35 cellular contexts compared by ENCODE assay signal in genomic region chr6:84862843-84863242, GRCh38.
A peak's percentile ranks its signal among the peaks of the same experiment; 100 is the strongest.
DNase-seq lines count a peak whose midpoint lies in the region; ATAC-seq, FAIRE-seq and TF ChIP-seq lines count a peak whose summit lies in the region.
"Had no signal": no experiment of that assay in that cellular context is flagged by ENCODE, and none has a peak within 500 bp of the region (broad histone marks: within the 10 kb centered on the region; RNA-seq: fewer than 3 reads in every experiment).

No MANE protein-coding gene starts in this region.

- in situ Hi-C loops in HepG2 (cut with HindIII; ENCODE audit: extremely low pct_ligation_motif_present, low pct_unique_long_range_greater_than_20kb) = no loop called here

- no TSS peak for BruUV-seq in HepG2 (replicated peaks; lab: Mats Ljungman, UMichigan)

- no peak overlapping the region for H3K27ac Mint-ChIP-seq in activated CD4-positive, alpha-beta T cell treated with anti-CD3 and anti-CD28 coated beads, Interleukin-2, amount 10 ng/mL, durations not matched to agents 24 days and 14 days
- no peak overlapping the region for H3K27ac Mint-ChIP-seq in mesothelial cell of epicardium
- H3K27ac Mint-ChIP-seq: B cell; CD14-positive monocyte; CD4-positive, alpha-beta memory T cell; CD4-positive, alpha-beta T cell; CD4-positive, CD25-positive, alpha-beta regulatory T cell; CD8-positive, alpha-beta memory T cell; CD8-positive, alpha-beta T cell had no signal

- POLR2A ChIA-PET in HepG2 (lab: Yijun Ruan, JAX) = no interaction called here

- no peak overlapping the region for H3K9ac ChIP-seq in liver (ENCODE audit: low read depth in 1 of 2, low read length in 2 of 2)
- no peak overlapping the region for H3K9ac ChIP-seq in HepG2 (ENCODE audit: insufficient read depth, low read depth, low read length)
- H3K9ac ChIP-seq: BLaER1; BLaER1 treated with 17β-estradiol and CSF1 and Interleukin-3, amounts not matched to agents 10 nM and 100 nM had no signal

- no peaks in the 10 kb centered on the region for H3K79me2 ChIP-seq in HepG2 (ENCODE audit: insufficient read depth, low read length)

- H3K4me2 ChIP-seq in HepG2 (ENCODE audit: low read depth, low read length) = no peak overlapping the region
- H3K4me2 ChIP-seq: A549; BLaER1; BLaER1 treated with 17β-estradiol and CSF1 and Interleukin-3, amounts not matched to agents 10 nM and 100 nM had no signal

- TF ChIP-seq RAD21 in liver (IDR thresholded peaks at IDR 0.05) (no peak), HepG2 (CRISPR knock-in tag; IDR thresholded peaks at IDR 0.05) (no peak)

- H3K36me3 ChIP-seq in liver (ENCODE audit: control insufficient read depth in 4 of 4, insufficient read depth in 3 of 4, low read depth in 1 of 4, low read length in 3 of 4) (no peaks in the 10 kb centered on the region), HepG2 (replicated peaks in 1 of 2; ENCODE audit: control insufficient read depth in 1 of 2, insufficient read depth in 2 of 2, low read length in 2 of 2) (no peaks in the 10 kb centered on the region)
- H3K36me3 ChIP-seq: BE2C; BLaER1; BLaER1 treated with 17β-estradiol and CSF1 and Interleukin-3, amounts not matched to agents 10 nM and 100 nM had no signal

- H3K4me3 ChIP-seq in liver (ENCODE audit: low read depth in 1 of 3, low read length in 3 of 3) (no peak overlapping the region), HepG2 (replicated peaks in 1 of 3; ENCODE audit: insufficient read depth in 1 of 3, low read depth in 2 of 3, low read length in 3 of 3) (no peak overlapping the region)
- H3K4me3 ChIP-seq: A549; BLaER1; BLaER1 treated with 17β-estradiol and CSF1 and Interleukin-3, amounts not matched to agents 10 nM and 100 nM had no signal

- H4K20me1 ChIP-seq in HepG2 (ENCODE audit: insufficient read depth, low read length) = no peaks in the 10 kb centered on the region
- H4K20me1 ChIP-seq: BLaER1; BLaER1 treated with 17β-estradiol and CSF1 and Interleukin-3, amounts not matched to agents 10 nM and 100 nM had no signal

- H3K27me3 ChIP-seq in liver (ENCODE audit: control insufficient read depth in 4 of 4, insufficient read depth in 4 of 4, low read length in 3 of 4) (no peaks in the 10 kb centered on the region), HepG2 (ENCODE audit: control insufficient read depth in 1 of 2, insufficient read depth in 2 of 2, low read length in 2 of 2) (no peaks in the 10 kb centered on the region)
- H3K27me3 ChIP-seq: BE2C; BLaER1; BLaER1 treated with 17β-estradiol and CSF1 and Interleukin-3, amounts not matched to agents 10 nM and 100 nM had no signal

- H3K4me1 Mint-ChIP-seq in activated CD4-positive, alpha-beta T cell treated with anti-CD3 and anti-CD28 coated beads, Interleukin-2, amount 10 ng/mL, durations not matched to agents 24 days and 14 days = no peaks in the 10 kb centered on the region
- H3K4me1 Mint-ChIP-seq in mesothelial cell of epicardium = no peaks in the 10 kb centered on the region
- H3K4me1 Mint-ChIP-seq: B cell; CD14-positive monocyte; CD4-positive, alpha-beta memory T cell; CD4-positive, CD25-positive, alpha-beta regulatory T cell; CD8-positive, alpha-beta memory T cell had no signal

- H3K9me3 ChIP-seq in liver (ENCODE audit: control insufficient read depth in 4 of 4, low read length in 3 of 4) = no peaks in the 10 kb centered on the region
- H3K9me3 ChIP-seq in HepG2 (ENCODE audit: low read length) = no peaks in the 10 kb centered on the region
- H3K9me3 ChIP-seq: A549; BE2C; BLaER1; BLaER1 treated with 17β-estradiol and CSF1 and Interleukin-3, amounts not matched to agents 10 nM and 100 nM; Caco-2 had no signal

- H2AFZ ChIP-seq in HepG2 (ENCODE audit: low read length) = no peak overlapping the region

- H3K4me1 ChIP-seq in liver (ENCODE audit: control insufficient read depth in 4 of 4, insufficient read depth in 4 of 4, low read length in 3 of 4) (peaks cover 0 to 20% (median 6%) of the 10 kb centered on the region in 4 donors), HepG2 (ENCODE audit: insufficient read depth, low read length) (no peaks in the 10 kb centered on the region)
- H3K4me1 ChIP-seq: BE2C; BLaER1; BLaER1 treated with 17β-estradiol and CSF1 and Interleukin-3, amounts not matched to agents 10 nM and 100 nM; Caco-2 had no signal

- no peaks in the 10 kb centered on the region for H3K9me3 Mint-ChIP-seq in activated CD4-positive, alpha-beta T cell treated with anti-CD3 and anti-CD28 coated beads, Interleukin-2, amount 10 ng/mL, durations not matched to agents 24 days and 14 days
- H3K9me3 Mint-ChIP-seq in mesothelial cell of epicardium = no peaks in the 10 kb centered on the region
- H3K9me3 Mint-ChIP-seq: CD8-positive, alpha-beta T cell had no signal

- H3K27ac ChIP-seq in liver (ENCODE audit: low read depth in 1 of 2, low read length in 2 of 2) (no peak overlapping the region), HepG2 (ENCODE audit: extremely low read length, insufficient read depth, low read length) (no peak overlapping the region)
- H3K27ac ChIP-seq: 22Rv1; A549; BLaER1; BLaER1 treated with 17β-estradiol and CSF1 and Interleukin-3, amounts not matched to agents 10 nM and 100 nM; C4-2B had no signal

- TF ChIP-seq EP300 in HepG2 (IDR thresholded peaks at IDR 0.05; ENCODE audit: low read depth in 2 of 2, low read length in 2 of 2) = no peak
- TF ChIP-seq EP300 in HepG2 (CRISPR knock-in tag; IDR thresholded peaks at IDR 0.05; ENCODE audit: borderline replicate concordance) = no peak

- CTCF ChIA-PET in HepG2 (lab: Yijun Ruan, JAX; ENCODE audit: low intra/inter-chr PET ratio, low total read pairs) = no interaction called here

- intact Hi-C loops in activated CD4-positive, alpha-beta T cell treated with anti-CD3 and anti-CD28 coated beads, Interleukin-2, amount 10 ng/mL, durations not matched to agents 24 days and 14 days (cut with micrococcal nuclease) = no loop called here
- intact Hi-C loops in HepG2 (cut with micrococcal nuclease; ENCODE audit: unreplicated experiment) = no loop called here

- no peak for TF ChIP-seq POLR2A in HepG2 (IDR thresholded peaks at IDR 0.05; ENCODE audit: insufficient read depth in 1 of 2, low read depth in 2 of 2, low read length in 2 of 2)

- TF ChIP-seq CTCF in liver (IDR thresholded peaks at IDR 0.05; ENCODE audit: low read depth, low read length, missing input control) (no peak), HepG2 (CRISPR knock-in tag; IDR thresholded peaks at IDR 0.05) (no peak), mesothelial cell of epicardium (IDR thresholded peaks at IDR 0.05; ENCODE audit: unreplicated experiment) (no peak)

- FAIRE-seq in HepG2 (lab: Jason Lieb, UNC) = no peak
- FAIRE-seq: A204.1, A549, D721Med had no signal

- WGBS in liver = 30% methylated on average over 1 of the region's 1 CpG
- WGBS in HepG2 (ENCODE audit: low lambda C conversion rate) = 0% methylated on average over 1 of the region's 1 CpG

- ATAC-seq in HepG2 (no peak), left lobe of liver (peak; percentile 40)
- ATAC-seq: A549; CD8-positive, alpha-beta T cell had no signal

- H3K4me3 Mint-ChIP-seq in activated CD4-positive, alpha-beta T cell treated with anti-CD3 and anti-CD28 coated beads, Interleukin-2, amount 10 ng/mL, durations not matched to agents 24 days and 14 days = no peak overlapping the region
- H3K4me3 Mint-ChIP-seq in mesothelial cell of epicardium = no peak overlapping the region
- H3K4me3 Mint-ChIP-seq: B cell; CD14-positive monocyte; CD4-positive, alpha-beta memory T cell; CD4-positive, alpha-beta T cell; CD4-positive, CD25-positive, alpha-beta regulatory T cell; CD8-positive, alpha-beta memory T cell; CD8-positive, alpha-beta T cell had no signal

- H3K27me3 Mint-ChIP-seq in activated CD4-positive, alpha-beta T cell treated with anti-CD3 and anti-CD28 coated beads, Interleukin-2, amount 10 ng/mL, durations not matched to agents 24 days and 14 days = no peaks in the 10 kb centered on the region
- H3K27me3 Mint-ChIP-seq in mesothelial cell of epicardium (ENCODE audit: low read depth) = no peaks in the 10 kb centered on the region
- H3K27me3 Mint-ChIP-seq: B cell; CD4-positive, alpha-beta memory T cell; CD4-positive, alpha-beta T cell; CD4-positive, CD25-positive, alpha-beta regulatory T cell; CD8-positive, alpha-beta memory T cell had no signal

- DNase-seq in activated CD4-positive, alpha-beta T cell treated with anti-CD3 and anti-CD28 coated beads, Interleukin-2, amount 10 ng/mL, durations not matched to agents 24 days and 14 days = peak; percentile 3
- DNase-seq in activated CD4-positive, alpha-beta T cell treated with anti-CD3 and anti-CD28 coated beads for 48 hours = no peak
- DNase-seq in HepG2 (ENCODE audit: low spot score) = no peak
- no peak for DNase-seq in left lobe of liver (ENCODE audit: low spot score)
- DNase-seq in mesothelial cell of epicardium (ENCODE audit: low spot score in 2 of 2, unreplicated experiment in 2 of 2) = no peak
- DNase-seq: 8988T; ACHN; AML-193; BE2C; C1 segment of cervical spinal cord; Caco-2; Calu3; CD4-positive, alpha-beta memory T cell; CD4-positive, alpha-beta T cell; CD4-positive, CD25-positive, alpha-beta regulatory T cell; CD8-positive, alpha-beta memory T cell; CD8-positive, alpha-beta T cell; COR-L47; DMS 273 treated with DMSO at 0.1 percent for 48 hours; DMS153; DMS53; DMS79; DMS79 treated with DMSO at 0.1 percent for 48 hours; DND-41; EL had no signal

- H3K36me3 Mint-ChIP-seq in activated CD4-positive, alpha-beta T cell treated with anti-CD3 and anti-CD28 coated beads, Interleukin-2, amount 10 ng/mL, durations not matched to agents 24 days and 14 days (ENCODE audit: low read depth) = no peaks in the 10 kb centered on the region
- H3K36me3 Mint-ChIP-seq in mesothelial cell of epicardium = no peaks in the 10 kb centered on the region
- H3K36me3 Mint-ChIP-seq: CD14-positive monocyte; CD4-positive, alpha-beta memory T cell; CD4-positive, CD25-positive, alpha-beta regulatory T cell; CD8-positive, alpha-beta memory T cell; CD8-positive, alpha-beta T cell had no signal

TF ChIP-seq in liver, 16 proteins besides CTCF, POLR2A, EP300 and RAD21 (continues in another document):
- TF ChIP-seq ATF3 (IDR thresholded peaks at IDR 0.05) (no peak), EGR1 (IDR thresholded peaks at IDR 0.05; ENCODE audit: low read depth in 2 of 2) (no peak), NR2F2 (IDR thresholded peaks at IDR 0.05) (no peak), GABPA (IDR thresholded peaks at IDR 0.05 in 1 of 2, conservative IDR thresholded peaks at IDR 0.05 in 1 of 2) (no peak), HNF4G (IDR thresholded peaks at IDR 0.05) (no peak)

TF ChIP-seq in HepG2, 621 proteins besides CTCF, POLR2A, EP300 and RAD21 (continues in another document):
- TF ChIP-seq KDM1A (CRISPR knock-in tag; IDR thresholded peaks at IDR 0.05) = no peak
- no peak for TF ChIP-seq XBP1 (CRISPR knock-in tag; IDR thresholded peaks at IDR 0.05)
- no peak for TF ChIP-seq REXO4 (CRISPR knock-in tag; IDR thresholded peaks at IDR 0.05; ENCODE audit: borderline replicate concordance)
- no peak for TF ChIP-seq CENPX (CRISPR knock-in tag; IDR thresholded peaks at IDR 0.05)
- TF ChIP-seq ISL2 (CRISPR knock-in tag; IDR thresholded peaks at IDR 0.05) = no peak
- TF ChIP-seq PCBP1 (IDR thresholded peaks at IDR 0.05; ENCODE audit: borderline replicate concordance, low read depth, low read length) = no peak
